In genomic region chr16:58127033-58127556, GRCh38 we compare ENCODE assay signal across 8 cellular contexts. TPM values are rescaled to one million over a fixed set of nuclear protein-coding genes. Genes with fewer than 3 reads are reported as not detected.
A peak's percentile ranks its signal among the peaks of the same experiment; 100 is the strongest.
DNase-seq lines count a peak whose midpoint lies in the region; ATAC-seq lines count a peak whose summit lies in the region.

No MANE protein-coding gene starts in this region.

- no peaks in the 10 kb centered on the region for H3K36me3 ChIP-seq in iPS-18a (ENCODE audit: control insufficient read depth, low read depth, low read length)

- H3K4me3 ChIP-seq in iPS-18a (ENCODE audit: low read length): peak overlapping the region; percentile 69

- H3K9ac ChIP-seq in iPS-18a (ENCODE audit: low read length): no peak overlapping the region

- no peaks in the 10 kb centered on the region for H3K27me3 Mint-ChIP-seq in activated naive CD4-positive, alpha-beta T cell treated with anti-CD3 and anti-CD28 coated beads, Interleukin-2, amount 50 U/mL, for 24 hours

- peak overlapping the region; percentile 51 for H3K27ac Mint-ChIP-seq in activated naive CD4-positive, alpha-beta T cell treated with anti-CD3 and anti-CD28 coated beads, Interleukin-2, amount 50 U/mL, for 24 hours
- H3K27ac Mint-ChIP-seq in stimulated activated effector memory CD8-positive, alpha-beta T cell treated with anti-CD3 and anti-CD28 coated beads, Interleukin-12 subunit alpha, Interleukin-12 subunit beta, amount 100 ng/mL, for 72 hours: peak overlapping the region; percentile 88

- peaks cover 3% of the 10 kb centered on the region for H3K36me3 Mint-ChIP-seq in activated naive CD4-positive, alpha-beta T cell treated with anti-CD3 and anti-CD28 coated beads, Interleukin-2, amount 50 U/mL, for 24 hours
- H3K36me3 Mint-ChIP-seq in stimulated activated effector memory CD8-positive, alpha-beta T cell treated with anti-CD3 and anti-CD28 coated beads, Interleukin-12 subunit alpha, Interleukin-12 subunit beta, amount 100 ng/mL, for 72 hours: peaks cover 10% of the 10 kb centered on the region

- peaks cover 15% of the 10 kb centered on the region for H3K4me1 ChIP-seq in iPS-18a (ENCODE audit: control insufficient read depth, low read depth, low read length)

- DNase-seq in activated CD4-positive, alpha-beta T cell treated with anti-CD3 and anti-CD28 coated beads for 48 hours: peak; percentile 17
- no peak for DNase-seq in activated CD4-positive, alpha-beta T cell treated with anti-CD3 and anti-CD28 coated beads, Interleukin-2, amount 50 U/mL, for 48 hours
- peak; percentile 61 for DNase-seq in M059J (ENCODE audit: low read depth)
- DNase-seq in stimulated activated effector memory CD8-positive, alpha-beta T cell treated with anti-CD3 and anti-CD28 coated beads, Interleukin-12 subunit alpha, Interleukin-12 subunit beta, amount 100 ng/mL, for 72 hours (ENCODE audit: low spot score in 2 of 2): no peak
- DNase-seq in NK-92 (lab: John Stamatoyannopoulos, UW; ENCODE audit: unreplicated experiment): no peak
- no peak for DNase-seq in iPS-NIHi11 (ENCODE audit: low spot score)

- H3K27ac ChIP-seq in iPS-18a (ENCODE audit: low read length): no peak overlapping the region

- peak; percentile 34 for ATAC-seq in stimulated activated effector memory CD8-positive, alpha-beta T cell treated with anti-CD3 and anti-CD28 coated beads, Interleukin-12 subunit alpha, Interleukin-12 subunit beta, amount 100 ng/mL, for 72 hours

- H3K9me3 ChIP-seq in iPS-18a (ENCODE audit: control insufficient read depth, low read depth, low read length): no peaks in the 10 kb centered on the region

- no peaks in the 10 kb centered on the region for H3K9me3 Mint-ChIP-seq in activated naive CD4-positive, alpha-beta T cell treated with anti-CD3 and anti-CD28 coated beads, Interleukin-2, amount 50 U/mL, for 24 hours
- no peaks in the 10 kb centered on the region for H3K9me3 Mint-ChIP-seq in stimulated activated effector memory CD8-positive, alpha-beta T cell treated with anti-CD3 and anti-CD28 coated beads, Interleukin-12 subunit alpha, Interleukin-12 subunit beta, amount 100 ng/mL, for 72 hours

- peaks cover 55% of the 10 kb centered on the region for H3K4me1 Mint-ChIP-seq in activated naive CD4-positive, alpha-beta T cell treated with anti-CD3 and anti-CD28 coated beads, Interleukin-2, amount 50 U/mL, for 24 hours
- H3K4me1 Mint-ChIP-seq in stimulated activated effector memory CD8-positive, alpha-beta T cell treated with anti-CD3 and anti-CD28 coated beads, Interleukin-12 subunit alpha, Interleukin-12 subunit beta, amount 100 ng/mL, for 72 hours: peaks cover 39% of the 10 kb centered on the region

- no peaks in the 10 kb centered on the region for H3K27me3 ChIP-seq in iPS-18a (ENCODE audit: control insufficient read depth, insufficient read depth, low read length)

- H3K4me3 Mint-ChIP-seq in activated naive CD4-positive, alpha-beta T cell treated with anti-CD3 and anti-CD28 coated beads, Interleukin-2, amount 50 U/mL, for 24 hours: peak overlapping the region; percentile 89
- peak overlapping the region; percentile 79 for H3K4me3 Mint-ChIP-seq in stimulated activated effector memory CD8-positive, alpha-beta T cell treated with anti-CD3 and anti-CD28 coated beads, Interleukin-12 subunit alpha, Interleukin-12 subunit beta, amount 100 ng/mL, for 72 hours

RNA-seq across cellular contexts. Expression of gene CFAP20, which starts 2.1 kb away (rescaled TPM):
- total RNA-seq in M059J (2014; rRNA removed; shearing (Covaris generic)): 97.3 and 115 TPM in 2 replicates

Comparison
In these comparisons a context has a peak if more than half of its experiments do, and no peak if none do; other contexts are left out.
1. DNase-seq: peak in activated CD4-positive, alpha-beta T cell treated with anti-CD3 and anti-CD28 coated beads for 48 hours (single experiment) and M059J (single experiment); none in activated CD4-positive, alpha-beta T cell treated with anti-CD3 and anti-CD28 coated beads, Interleukin-2, amount 50 U/mL, for 48 hours (0 of 2), stimulated activated effector memory CD8-positive, alpha-beta T cell treated with anti-CD3 and anti-CD28 coated beads, Interleukin-12 subunit alpha, Interleukin-12 subunit beta, amount 100 ng/mL, for 72 hours (0 of 2), NK-92 (single experiment) and iPS-NIHi11 (single experiment).